In genomic region chr5:75037106-75037505, GRCh38 we compare ENCODE assay signal across 10 cellular contexts. TPM values are rescaled to one million over a fixed set of nuclear protein-coding genes. Genes with fewer than 3 reads are reported as not detected.
DNase-seq lines count a peak whose midpoint lies in the region; ATAC-seq and TF ChIP-seq lines count a peak whose summit lies in the region.
"Had no signal": no experiment of that assay in that cellular context is flagged by ENCODE, and none has a peak within 500 bp of the region (broad histone marks: within the 10 kb centered on the region; RNA-seq: fewer than 3 reads in every experiment).

No MANE protein-coding gene starts in this region.

- H3K9me3 ChIP-seq in SJSA1 (replicated peaks) = no peaks in the 10 kb centered on the region

- peaks cover 13% of the 10 kb centered on the region for H3K36me3 ChIP-seq in SJSA1

- intact Hi-C loops in left ventricle myocardium superior (cut with micrococcal nuclease) = no loop called here

- no peak for ATAC-seq in left ventricle myocardium superior

- no peak for TF ChIP-seq CTCF in fibroblast of the aortic adventitia (IDR thresholded peaks at IDR 0.05; ENCODE audit: insufficient read depth, low read length)

- no peak overlapping the region for H3K27ac ChIP-seq in SJSA1
- H3K27ac ChIP-seq: 22Rv1, SK-N-MC had no signal

- no peaks in the 10 kb centered on the region for H3K4me1 ChIP-seq in SJSA1 (replicated peaks)

- H3K27me3 ChIP-seq in SJSA1 (replicated peaks) = no peaks in the 10 kb centered on the region

- peak; percentile 6 for DNase-seq in DMS 273 (lab: John Stamatoyannopoulos, UW; ENCODE audit: unreplicated experiment)
- DNase-seq in DMS 273 treated with DMSO at 0.1 percent for 48 hours (lab: John Stamatoyannopoulos, UW) = no peak
- DNase-seq in SJSA1 (ENCODE audit: low read depth in 1 of 2, low spot score in 2 of 2) = peak; percentile 34 to 56
- peak; percentile 45 for DNase-seq in fibroblast of the aortic adventitia (ENCODE audit: low read depth)
- peak; percentile 52 for DNase-seq in stimulated activated CD8-positive, alpha-beta memory T cell treated with anti-CD3 and anti-CD28 coated beads, Interleukin-4, amount 100 ng/mL, for 48 hours
- no peak for DNase-seq in COR-L47 (lab: John Stamatoyannopoulos, UW)
- no peak for DNase-seq in left ventricle myocardium superior
- no peak for DNase-seq in amniotic stem cell (lab: John Stamatoyannopoulos, UW)

- H3K4me3 ChIP-seq in SJSA1 (no peak overlapping the region), fibroblast of the aortic adventitia (ENCODE audit: low read depth, low read length) (no peak overlapping the region)
- H3K4me3 ChIP-seq: SK-N-MC had no signal

RNA-seq across cellular contexts. Expression of gene GCNT4, which starts 15.3 kb away (rescaled TPM):
- 5.1 and 7.8 TPM in 2 replicates for total RNA-seq in SJSA1 (2014; rRNA removed; shearing (Covaris generic))
- total RNA-seq in fibroblast of the aortic adventitia (ENCODE audit: low replicate concordance) (2.5 and 9.3 TPM in 2 replicates), left ventricle myocardium superior (0.17 TPM)

Comparison
In these comparisons a context has a peak if more than half of its experiments do, and no peak if none do; other contexts are left out.
1. DNase-seq: peak in DMS 273 (single experiment), SJSA1 (2 of 2), fibroblast of the aortic adventitia (single experiment) and stimulated activated CD8-positive, alpha-beta memory T cell treated with anti-CD3 and anti-CD28 coated beads, Interleukin-4, amount 100 ng/mL, for 48 hours (single experiment); none in DMS 273 treated with DMSO at 0.1 percent for 48 hours (single experiment), COR-L47 (single experiment), left ventricle myocardium superior (single experiment) and amniotic stem cell (single experiment).